Comparison of ENCODE assay signal across 1 cellular context in the genomic region with DNA sequence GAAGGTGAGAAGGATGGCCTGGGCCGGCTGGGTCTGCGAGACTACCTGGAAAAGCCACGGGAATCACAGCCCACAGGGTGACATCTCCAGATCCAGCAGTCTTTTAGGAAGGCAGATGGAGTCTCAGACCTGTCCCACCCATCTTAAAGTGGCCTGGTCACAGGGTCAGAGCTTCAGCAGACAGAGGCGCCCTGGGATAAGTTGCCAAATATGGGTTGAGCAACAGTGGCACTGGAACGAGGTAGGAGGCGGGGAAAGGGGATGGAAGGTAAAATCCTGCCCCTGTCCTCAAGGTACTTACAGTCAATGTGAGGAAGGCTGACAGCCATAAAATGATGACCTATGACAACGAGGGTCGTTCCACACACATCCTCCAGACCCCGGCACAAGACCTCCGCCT.
TF ChIP-seq lines count a peak whose summit lies in the region.

No MANE protein-coding gene starts in this region.

TF ChIP-seq in GM23338, 12 proteins besides CTCF, POLR2A, EP300 and RAD21 (continued from another document):
- TF ChIP-seq, protein P1, sequence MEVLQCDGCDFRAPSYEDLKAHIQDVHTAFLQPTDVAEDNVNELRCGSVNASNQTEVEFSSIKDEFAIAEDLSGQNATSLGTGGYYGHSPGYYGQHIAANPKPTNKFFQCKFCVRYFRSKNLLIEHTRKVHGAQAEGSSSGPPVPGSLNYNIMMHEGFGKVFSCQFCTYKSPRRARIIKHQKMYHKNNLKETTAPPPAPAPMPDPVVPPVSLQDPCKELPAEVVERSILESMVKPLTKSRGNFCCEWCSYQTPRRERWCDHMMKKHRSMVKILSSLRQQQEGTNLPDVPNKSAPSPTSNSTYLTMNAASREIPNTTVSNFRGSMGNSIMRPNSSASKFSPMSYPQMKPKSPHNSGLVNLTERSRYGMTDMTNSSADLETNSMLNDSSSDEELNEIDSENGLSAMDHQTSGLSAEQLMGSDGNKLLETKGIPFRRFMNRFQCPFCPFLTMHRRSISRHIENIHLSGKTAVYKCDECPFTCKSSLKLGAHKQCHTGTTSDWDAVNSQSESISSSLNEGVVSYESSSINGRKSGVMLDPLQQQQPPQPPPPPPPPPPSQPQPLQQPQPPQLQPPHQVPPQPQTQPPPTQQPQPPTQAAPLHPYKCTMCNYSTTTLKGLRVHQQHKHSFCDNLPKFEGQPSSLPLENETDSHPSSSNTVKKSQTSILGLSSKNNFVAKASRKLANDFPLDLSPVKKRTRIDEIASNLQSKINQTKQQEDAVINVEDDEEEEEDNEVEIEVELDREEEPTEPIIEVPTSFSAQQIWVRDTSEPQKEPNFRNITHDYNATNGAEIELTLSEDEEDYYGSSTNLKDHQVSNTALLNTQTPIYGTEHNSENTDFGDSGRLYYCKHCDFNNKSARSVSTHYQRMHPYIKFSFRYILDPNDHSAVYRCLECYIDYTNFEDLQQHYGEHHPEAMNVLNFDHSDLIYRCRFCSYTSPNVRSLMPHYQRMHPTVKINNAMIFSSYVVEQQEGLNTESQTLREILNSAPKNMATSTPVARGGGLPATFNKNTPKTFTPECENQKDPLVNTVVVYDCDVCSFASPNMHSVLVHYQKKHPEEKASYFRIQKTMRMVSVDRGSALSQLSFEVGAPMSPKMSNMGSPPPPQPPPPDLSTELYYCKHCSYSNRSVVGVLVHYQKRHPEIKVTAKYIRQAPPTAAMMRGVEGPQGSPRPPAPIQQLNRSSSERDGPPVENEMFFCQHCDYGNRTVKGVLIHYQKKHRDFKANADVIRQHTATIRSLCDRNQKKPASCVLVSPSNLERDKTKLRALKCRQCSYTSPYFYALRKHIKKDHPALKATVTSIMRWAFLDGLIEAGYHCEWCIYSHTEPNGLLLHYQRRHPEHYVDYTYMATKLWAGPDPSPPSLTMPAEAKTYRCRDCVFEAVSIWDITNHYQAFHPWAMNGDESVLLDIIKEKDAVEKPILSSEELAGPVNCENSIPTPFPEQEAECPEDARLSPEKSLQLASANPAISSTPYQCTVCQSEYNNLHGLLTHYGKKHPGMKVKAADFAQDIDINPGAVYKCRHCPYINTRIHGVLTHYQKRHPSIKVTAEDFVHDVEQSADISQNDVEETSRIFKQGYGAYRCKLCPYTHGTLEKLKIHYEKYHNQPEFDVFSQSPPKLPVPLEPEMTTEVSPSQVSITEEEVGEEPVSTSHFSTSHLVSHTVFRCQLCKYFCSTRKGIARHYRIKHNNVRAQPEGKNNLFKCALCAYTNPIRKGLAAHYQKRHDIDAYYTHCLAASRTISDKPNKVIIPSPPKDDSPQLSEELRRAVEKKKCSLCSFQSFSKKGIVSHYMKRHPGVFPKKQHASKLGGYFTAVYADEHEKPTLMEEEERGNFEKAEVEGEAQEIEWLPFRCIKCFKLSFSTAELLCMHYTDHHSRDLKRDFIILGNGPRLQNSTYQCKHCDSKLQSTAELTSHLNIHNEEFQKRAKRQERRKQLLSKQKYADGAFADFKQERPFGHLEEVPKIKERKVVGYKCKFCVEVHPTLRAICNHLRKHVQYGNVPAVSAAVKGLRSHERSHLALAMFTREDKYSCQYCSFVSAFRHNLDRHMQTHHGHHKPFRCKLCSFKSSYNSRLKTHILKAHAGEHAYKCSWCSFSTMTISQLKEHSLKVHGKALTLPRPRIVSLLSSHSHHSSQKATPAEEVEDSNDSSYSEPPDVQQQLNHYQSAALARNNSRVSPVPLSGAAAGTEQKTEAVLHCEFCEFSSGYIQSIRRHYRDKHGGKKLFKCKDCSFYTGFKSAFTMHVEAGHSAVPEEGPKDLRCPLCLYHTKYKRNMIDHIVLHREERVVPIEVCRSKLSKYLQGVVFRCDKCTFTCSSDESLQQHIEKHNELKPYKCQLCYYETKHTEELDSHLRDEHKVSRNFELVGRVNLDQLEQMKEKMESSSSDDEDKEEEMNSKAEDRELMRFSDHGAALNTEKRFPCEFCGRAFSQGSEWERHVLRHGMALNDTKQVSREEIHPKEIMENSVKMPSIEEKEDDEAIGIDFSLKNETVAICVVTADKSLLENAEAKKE (CRISPR knock-in tag; IDR thresholded peaks at IDR 0.05), result no peak
- TF ChIP-seq POLR2AphosphoS5 (IDR thresholded peaks at IDR 0.05; ENCODE audit: low read depth) (no peak), EZH2 (IDR thresholded peaks at IDR 0.05; ENCODE audit: low read depth, unreplicated experiment) (no peak), NANOG (IDR thresholded peaks at IDR 0.05; ENCODE audit: borderline replicate concordance) (no peak), JUNB (IDR thresholded peaks at IDR 0.05; ENCODE audit: unreplicated experiment) (no peak), EZH2phosphoT487 (IDR thresholded peaks at IDR 0.05; ENCODE audit: unreplicated experiment) (no peak), ZNF331 (CRISPR knock-in tag; IDR thresholded peaks at IDR 0.05; ENCODE audit: low read depth) (no peak), ZNF114 (CRISPR knock-in tag; IDR thresholded peaks at IDR 0.05) (no peak), CREB1 (CRISPR knock-in tag; IDR thresholded peaks at IDR 0.05; ENCODE audit: low read depth) (no peak)
- TF ChIP-seq, protein P2, sequence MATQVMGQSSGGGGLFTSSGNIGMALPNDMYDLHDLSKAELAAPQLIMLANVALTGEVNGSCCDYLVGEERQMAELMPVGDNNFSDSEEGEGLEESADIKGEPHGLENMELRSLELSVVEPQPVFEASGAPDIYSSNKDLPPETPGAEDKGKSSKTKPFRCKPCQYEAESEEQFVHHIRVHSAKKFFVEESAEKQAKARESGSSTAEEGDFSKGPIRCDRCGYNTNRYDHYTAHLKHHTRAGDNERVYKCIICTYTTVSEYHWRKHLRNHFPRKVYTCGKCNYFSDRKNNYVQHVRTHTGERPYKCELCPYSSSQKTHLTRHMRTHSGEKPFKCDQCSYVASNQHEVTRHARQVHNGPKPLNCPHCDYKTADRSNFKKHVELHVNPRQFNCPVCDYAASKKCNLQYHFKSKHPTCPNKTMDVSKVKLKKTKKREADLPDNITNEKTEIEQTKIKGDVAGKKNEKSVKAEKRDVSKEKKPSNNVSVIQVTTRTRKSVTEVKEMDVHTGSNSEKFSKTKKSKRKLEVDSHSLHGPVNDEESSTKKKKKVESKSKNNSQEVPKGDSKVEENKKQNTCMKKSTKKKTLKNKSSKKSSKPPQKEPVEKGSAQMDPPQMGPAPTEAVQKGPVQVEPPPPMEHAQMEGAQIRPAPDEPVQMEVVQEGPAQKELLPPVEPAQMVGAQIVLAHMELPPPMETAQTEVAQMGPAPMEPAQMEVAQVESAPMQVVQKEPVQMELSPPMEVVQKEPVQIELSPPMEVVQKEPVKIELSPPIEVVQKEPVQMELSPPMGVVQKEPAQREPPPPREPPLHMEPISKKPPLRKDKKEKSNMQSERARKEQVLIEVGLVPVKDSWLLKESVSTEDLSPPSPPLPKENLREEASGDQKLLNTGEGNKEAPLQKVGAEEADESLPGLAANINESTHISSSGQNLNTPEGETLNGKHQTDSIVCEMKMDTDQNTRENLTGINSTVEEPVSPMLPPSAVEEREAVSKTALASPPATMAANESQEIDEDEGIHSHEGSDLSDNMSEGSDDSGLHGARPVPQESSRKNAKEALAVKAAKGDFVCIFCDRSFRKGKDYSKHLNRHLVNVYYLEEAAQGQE (IDR thresholded peaks at IDR 0.05; ENCODE audit: unreplicated experiment), result no peak
